1 cellular context compared by ENCODE assay signal in genomic region chr2:38065502-38066135, GRCh38.
TF ChIP-seq lines count a peak whose summit lies in the region.

No MANE protein-coding gene starts in this region.

TF ChIP-seq in H1, 55 proteins besides CTCF, POLR2A, EP300 and RAD21:
- TF ChIP-seq CEBPB (IDR thresholded peaks at IDR 0.05; ENCODE audit: low read depth, low read length): peak; percentile 58; the same call in 1 of the 2 replicates
- no peak for TF ChIP-seq ZNF274 (IDR thresholded peaks at IDR 0.05; ENCODE audit: borderline replicate concordance, extremely low read depth, low read length)
